In the genomic region with DNA sequence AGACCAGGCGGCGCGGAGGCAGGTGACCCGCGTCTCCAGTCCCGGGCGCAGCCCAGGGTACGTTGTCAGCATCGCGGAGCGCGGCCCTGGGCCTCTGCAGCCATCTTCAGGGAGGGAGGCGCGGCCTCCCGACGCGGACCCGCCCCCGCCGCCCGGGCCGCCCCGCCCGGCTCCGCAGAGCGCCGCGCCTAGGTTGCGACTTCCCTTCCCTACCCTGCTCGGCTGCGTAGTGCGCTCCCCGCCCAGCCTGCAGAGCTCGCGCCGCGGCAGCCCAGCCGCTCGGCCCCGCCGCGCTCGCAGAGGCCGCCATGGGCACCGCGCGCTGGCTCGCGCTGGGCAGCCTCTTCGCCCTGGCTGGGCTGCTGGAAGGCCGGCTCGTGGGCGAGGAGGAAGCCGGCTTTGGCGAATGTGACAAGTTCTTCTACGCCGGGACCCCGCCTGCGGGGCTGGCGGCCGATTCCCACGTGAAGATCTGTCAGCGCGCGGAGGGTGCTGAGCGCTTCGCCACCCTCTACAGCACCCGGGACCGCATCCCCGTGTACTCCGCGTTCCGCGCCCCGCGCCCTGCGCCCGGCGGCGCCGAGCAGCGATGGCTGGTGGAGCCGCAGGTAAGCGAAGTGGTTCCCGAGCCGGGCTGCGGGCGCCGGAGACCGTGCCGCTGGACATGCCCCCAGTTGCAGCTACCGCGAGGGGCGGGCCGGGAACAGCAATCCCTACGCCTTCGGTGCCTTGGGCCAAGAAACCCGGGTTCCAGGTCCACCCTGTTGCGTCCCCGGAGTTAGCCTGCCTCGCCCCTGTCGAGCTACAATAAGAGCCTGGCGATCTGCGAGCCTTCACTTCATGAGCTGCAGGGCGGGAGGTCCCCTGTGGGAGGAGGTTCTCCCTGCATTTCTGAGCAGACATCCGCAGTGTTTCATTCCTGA, we compare ENCODE assay signal across 8 cellular contexts. TPM values are rescaled to one million over a fixed set of nuclear protein-coding genes. Genes with fewer than 3 reads are reported as not detected.
A peak's percentile ranks its signal among the peaks of the same experiment; 100 is the strongest.
DNase-seq lines count a peak whose midpoint lies in the region; ATAC-seq and TF ChIP-seq lines count a peak whose summit lies in the region.

A gene with protein sequence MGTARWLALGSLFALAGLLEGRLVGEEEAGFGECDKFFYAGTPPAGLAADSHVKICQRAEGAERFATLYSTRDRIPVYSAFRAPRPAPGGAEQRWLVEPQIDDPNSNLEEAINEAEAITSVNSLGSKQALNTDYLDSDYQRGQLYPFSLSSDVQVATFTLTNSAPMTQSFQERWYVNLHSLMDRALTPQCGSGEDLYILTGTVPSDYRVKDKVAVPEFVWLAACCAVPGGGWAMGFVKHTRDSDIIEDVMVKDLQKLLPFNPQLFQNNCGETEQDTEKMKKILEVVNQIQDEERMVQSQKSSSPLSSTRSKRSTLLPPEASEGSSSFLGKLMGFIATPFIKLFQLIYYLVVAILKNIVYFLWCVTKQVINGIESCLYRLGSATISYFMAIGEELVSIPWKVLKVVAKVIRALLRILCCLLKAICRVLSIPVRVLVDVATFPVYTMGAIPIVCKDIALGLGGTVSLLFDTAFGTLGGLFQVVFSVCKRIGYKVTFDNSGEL (plus strand): TSS at position 227 of the 923 bp plus-strand sequence. CDS start 82 bp downstream, at position 309.

- peaks cover 0 to 3% of the 10 kb centered on the region in 2 donors for H3K36me3 Mint-ChIP-seq in CD4-positive, alpha-beta memory T cell

- no peak for TF ChIP-seq CTCF in epithelial cell of esophagus (IDR thresholded peaks at IDR 0.05; ENCODE audit: insufficient read depth, low read depth, low read length, missing control alignments)

- CTCF ChIA-PET in CD4-positive, alpha-beta memory T cell (lab: Charles Lee; ENCODE audit: partially characterized antibody) = interaction anchor here (0.9 to 8.1 kb wide), 12 partner anchors 17 to 1304 kb away, joined by 3 to 124 read pairs (median 4); a partner anchor contains a TSS

- H3K4me1 ChIP-seq in CD4-positive, alpha-beta memory T cell (ENCODE audit: insufficient read depth, low read length) = peaks cover 43% of the 10 kb centered on the region
- peaks cover 3% of the 10 kb centered on the region for H3K4me1 ChIP-seq in NT2/D1 (ENCODE audit: insufficient read depth, insufficient read length)

- H3K27ac Mint-ChIP-seq in CD4-positive, alpha-beta memory T cell = peak within 1 kb of the TSS; percentile 92 to 99 (median 98)

- peak; percentile 86 to 89 (median 87) for DNase-seq in CD4-positive, alpha-beta memory T cell
- DNase-seq in NT2/D1 (ENCODE audit: low read depth, low spot score) (no peak), activated T-cell treated with anti-CD3 and anti-CD28 coated beads for 1 hour (ENCODE audit: low read depth) (peak; percentile 74), epithelial cell of esophagus (ENCODE audit: low read depth) (peak; percentile 90), mucosa of gallbladder (ENCODE audit: low spot score) (peak; percentile 87)
- DNase-seq in stimulated activated CD8-positive, alpha-beta memory T cell treated with anti-CD3 and anti-CD28 coated beads, Interleukin-4, amount 100 ng/mL, for 4 hours (ENCODE audit: low read depth in 2 of 2, low spot score in 1 of 2) = peak; percentile 52 to 66

- H3K9ac ChIP-seq in NT2/D1 (ENCODE audit: insufficient read length, low read depth) = peak within 1 kb of the TSS; percentile 83

- intact Hi-C loops in CD4-positive, alpha-beta memory T cell (cut with micrococcal nuclease) = loop anchor here (1.0 to 10.0 kb wide), 8 partner anchors 22 to 1345 kb away; a partner anchor contains a TSS

- H3K27me3 Mint-ChIP-seq in CD4-positive, alpha-beta memory T cell = no peaks in the 10 kb centered on the region

- peak within 1 kb of the TSS; percentile 67 for H3K27ac ChIP-seq in CD4-positive, alpha-beta memory T cell (ENCODE audit: low read depth, low read length)

- H3K27me3 ChIP-seq in CD4-positive, alpha-beta memory T cell (ENCODE audit: insufficient read depth, low read length) = no peaks in the 10 kb centered on the region
- peaks cover 30% of the 10 kb centered on the region for H3K27me3 ChIP-seq in NT2/D1 (ENCODE audit: insufficient read depth, insufficient read length)

- ATAC-seq in GM19328 (IDR thresholded peaks at IDR 0.05; ENCODE audit: unreplicated experiment) = peak; percentile 91
- ATAC-seq in HG03460 (IDR thresholded peaks at IDR 0.05; ENCODE audit: unreplicated experiment) = peak; percentile 81

- peak within 1 kb of the TSS; percentile 45 to 76 for H3K4me3 ChIP-seq in CD4-positive, alpha-beta memory T cell (ENCODE audit: low read length in 2 of 2)
- H3K4me3 ChIP-seq in NT2/D1 (ENCODE audit: insufficient read length, low read depth) = peak within 1 kb of the TSS; percentile 74
- peak within 1 kb of the TSS; percentile 67 for H3K4me3 ChIP-seq in epithelial cell of esophagus (ENCODE audit: low read length)

- H3K4me1 Mint-ChIP-seq in CD4-positive, alpha-beta memory T cell = peaks cover 36 to 55% (median 46%) of the 10 kb centered on the region in 4 donors

- POLR2A ChIA-PET in CD4-positive, alpha-beta memory T cell (lab: Charles Lee; ENCODE audit: partially characterized antibody) = interaction anchor here (0.6 to 9.7 kb wide), 27 partner anchors 8 to 1893 kb away, joined by 3 to 376 read pairs (median 5); a partner anchor contains a TSS

- H3K9me3 Mint-ChIP-seq in CD4-positive, alpha-beta memory T cell = no peaks in the 10 kb centered on the region

- no peaks in the 10 kb centered on the region for H3K36me3 ChIP-seq in CD4-positive, alpha-beta memory T cell (ENCODE audit: insufficient read depth, low read length)
- H3K36me3 ChIP-seq in NT2/D1 (ENCODE audit: insufficient read depth, insufficient read length, low read length) = peaks cover 4% of the 10 kb centered on the region

- peak within 1 kb of the TSS; percentile 91 to 96 (median 92) for H3K4me3 Mint-ChIP-seq in CD4-positive, alpha-beta memory T cell

- no peaks in the 10 kb centered on the region for H3K9me3 ChIP-seq in CD4-positive, alpha-beta memory T cell (ENCODE audit: control insufficient read depth in 1 of 2, low read length in 2 of 2)
- no peaks in the 10 kb centered on the region for H3K9me3 ChIP-seq in NT2/D1 (ENCODE audit: insufficient read depth, low read length)

RNA-seq across cellular contexts. Expression of the gene that starts here (rescaled TPM):
- total RNA-seq in CD4-positive, alpha-beta memory T cell = 10 to 100 TPM; 12.8 to 13.3 TPM
- polyA plus RNA-seq in CD4-positive, alpha-beta memory T cell = 10 to 100 TPM in 1 of 2 donors, 1 to 10 TPM in 1; 7.2 to 10.3 TPM
- total RNA-seq in mucosa of gallbladder = 65.6 TPM
